Comparison of ENCODE assay signal across 8 cellular contexts in the genomic region with DNA sequence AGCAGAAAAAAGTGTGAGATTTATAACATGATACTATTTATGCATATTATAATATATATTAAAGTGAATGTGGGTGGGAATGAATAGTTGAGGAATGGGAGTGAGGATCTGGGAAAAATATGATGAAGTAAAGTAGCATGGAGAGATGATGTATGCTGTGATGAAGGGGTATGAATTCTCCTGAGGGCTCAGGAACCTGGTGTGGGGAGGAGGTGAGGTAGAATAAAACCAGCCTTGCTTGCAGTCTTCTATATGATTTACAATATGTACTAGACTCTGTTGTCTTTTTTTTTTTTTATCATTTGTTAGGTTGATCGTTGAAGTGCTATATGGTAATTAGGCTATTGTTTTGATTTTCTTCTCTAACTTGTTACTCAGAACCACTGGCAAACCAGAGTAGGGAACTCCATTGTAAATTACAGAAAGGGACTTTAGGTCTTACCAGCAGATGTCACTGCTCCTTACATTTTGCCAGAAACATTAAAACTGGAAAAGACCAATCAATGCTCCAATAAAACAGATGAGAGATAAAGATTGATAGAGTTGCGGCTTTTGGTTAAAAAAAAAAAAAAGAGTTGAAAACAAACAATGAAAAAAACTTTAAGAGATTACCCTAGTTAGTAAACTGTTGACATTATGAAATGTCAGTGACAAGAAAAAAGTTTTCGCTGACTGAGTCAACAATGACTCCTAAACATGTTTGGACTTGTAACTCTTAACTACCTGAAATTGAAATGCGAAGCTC. TPM values are rescaled to one million over a fixed set of nuclear protein-coding genes. Genes with fewer than 3 reads are reported as not detected.
DNase-seq lines count a peak whose midpoint lies in the region; ATAC-seq and TF ChIP-seq lines count a peak whose summit lies in the region.

No MANE protein-coding gene starts in this region.

- H3K27ac ChIP-seq in brain microvascular endothelial cell = no peak overlapping the region

- in situ Hi-C loops in brain microvascular endothelial cell (cut with HindIII; ENCODE audit: low pct_ligation_motif_present, low sequenced_read_pairs) = no loop called here

- H3K36me3 ChIP-seq in brain microvascular endothelial cell (replicated peaks) = no peaks in the 10 kb centered on the region

- H3K4me3 ChIP-seq in brain microvascular endothelial cell (ENCODE audit: low read depth, low read length) = no peak overlapping the region

- TF ChIP-seq CTCF in brain microvascular endothelial cell (IDR thresholded peaks at IDR 0.05; ENCODE audit: low read depth, low read length, missing control alignments) = peak; percentile 53

- ATAC-seq in left colon (peak; percentile 70), GM18502 (IDR thresholded peaks at IDR 0.05; ENCODE audit: poor library complexity, unreplicated experiment) (no peak), GM18907 (IDR thresholded peaks at IDR 0.05; ENCODE audit: unreplicated experiment) (no peak)

- intact Hi-C loops in left colon (cut with DNase I, micrococcal nuclease) = no loop called here

- no peaks in the 10 kb centered on the region for H3K27me3 ChIP-seq in brain microvascular endothelial cell (replicated peaks)

- DNase-seq in DMS53 (lab: John Stamatoyannopoulos, UW) (peak; percentile 46), DMS53 treated with DMSO at 0.1 percent for 48 hours (lab: John Stamatoyannopoulos, UW; ENCODE audit: unreplicated experiment) (no peak), NAMALWA (ENCODE audit: low spot score) (peak; percentile 31), brain microvascular endothelial cell (peak; percentile 31), left colon (no peak), SHP77 treated with DMSO at 0.1 percent for 48 hours (lab: John Stamatoyannopoulos, UW) (no peak)

RNA-seq across cellular contexts. Expression of gene ATL1, which starts 39.9 kb away (rescaled TPM):
- total RNA-seq in left colon = 10 to 100 TPM; 12.0 to 12.6 TPM

Comparison
In these comparisons a context has a peak if more than half of its experiments do, and no peak if none do; other contexts are left out.
1. DNase-seq: peak in DMS53 (single experiment), NAMALWA (single experiment) and brain microvascular endothelial cell (single experiment); none in DMS53 treated with DMSO at 0.1 percent for 48 hours (single experiment), left colon (0 of 2) and SHP77 treated with DMSO at 0.1 percent for 48 hours (single experiment).